Comparison of ENCODE assay signal across 1 cellular context in the genomic region with DNA sequence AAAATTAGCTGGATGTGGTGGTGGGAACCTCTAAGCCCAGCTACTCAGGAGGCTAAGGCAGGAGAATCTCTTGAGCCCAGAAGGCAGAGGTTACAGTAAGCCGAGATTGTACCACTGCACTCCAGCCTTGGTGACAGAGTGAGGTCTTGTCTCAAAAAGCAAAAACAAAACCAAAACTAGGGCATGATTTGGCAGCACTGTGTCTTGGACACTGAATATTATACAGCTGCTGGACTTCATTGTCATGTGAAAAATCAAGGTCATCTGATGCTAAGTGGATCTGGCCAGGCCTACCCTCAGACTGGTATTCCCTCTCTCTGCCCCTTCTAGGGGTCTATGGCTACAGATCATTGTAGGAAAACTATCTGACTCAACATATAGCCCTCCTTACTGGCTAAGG.
TF ChIP-seq lines count a peak whose summit lies in the region.

No MANE protein-coding gene starts in this region.

TF ChIP-seq in GM12878, 131 proteins besides CTCF, POLR2A, EP300 and RAD21:
- TF ChIP-seq RAD51 (IDR thresholded peaks at IDR 0.05): peak; percentile 50
- peak; percentile 17; the same call in 1 of the 3 replicates for TF ChIP-seq POU2F2 (IDR thresholded peaks at IDR 0.05; ENCODE audit: borderline replicate concordance, low read depth, low read length)
- no peak for TF ChIP-seq HDAC6 (IDR thresholded peaks at IDR 0.05; ENCODE audit: unreplicated experiment)
- no peak for TF ChIP-seq MTA2 (IDR thresholded peaks at IDR 0.05; ENCODE audit: low read depth)
- TF ChIP-seq YY1 (IDR thresholded peaks at IDR 0.05; ENCODE audit: low read depth, low read length): no peak
- no peak for TF ChIP-seq IKZF1 (conservative IDR thresholded peaks at IDR 0.05)
- TF ChIP-seq, protein P1, sequence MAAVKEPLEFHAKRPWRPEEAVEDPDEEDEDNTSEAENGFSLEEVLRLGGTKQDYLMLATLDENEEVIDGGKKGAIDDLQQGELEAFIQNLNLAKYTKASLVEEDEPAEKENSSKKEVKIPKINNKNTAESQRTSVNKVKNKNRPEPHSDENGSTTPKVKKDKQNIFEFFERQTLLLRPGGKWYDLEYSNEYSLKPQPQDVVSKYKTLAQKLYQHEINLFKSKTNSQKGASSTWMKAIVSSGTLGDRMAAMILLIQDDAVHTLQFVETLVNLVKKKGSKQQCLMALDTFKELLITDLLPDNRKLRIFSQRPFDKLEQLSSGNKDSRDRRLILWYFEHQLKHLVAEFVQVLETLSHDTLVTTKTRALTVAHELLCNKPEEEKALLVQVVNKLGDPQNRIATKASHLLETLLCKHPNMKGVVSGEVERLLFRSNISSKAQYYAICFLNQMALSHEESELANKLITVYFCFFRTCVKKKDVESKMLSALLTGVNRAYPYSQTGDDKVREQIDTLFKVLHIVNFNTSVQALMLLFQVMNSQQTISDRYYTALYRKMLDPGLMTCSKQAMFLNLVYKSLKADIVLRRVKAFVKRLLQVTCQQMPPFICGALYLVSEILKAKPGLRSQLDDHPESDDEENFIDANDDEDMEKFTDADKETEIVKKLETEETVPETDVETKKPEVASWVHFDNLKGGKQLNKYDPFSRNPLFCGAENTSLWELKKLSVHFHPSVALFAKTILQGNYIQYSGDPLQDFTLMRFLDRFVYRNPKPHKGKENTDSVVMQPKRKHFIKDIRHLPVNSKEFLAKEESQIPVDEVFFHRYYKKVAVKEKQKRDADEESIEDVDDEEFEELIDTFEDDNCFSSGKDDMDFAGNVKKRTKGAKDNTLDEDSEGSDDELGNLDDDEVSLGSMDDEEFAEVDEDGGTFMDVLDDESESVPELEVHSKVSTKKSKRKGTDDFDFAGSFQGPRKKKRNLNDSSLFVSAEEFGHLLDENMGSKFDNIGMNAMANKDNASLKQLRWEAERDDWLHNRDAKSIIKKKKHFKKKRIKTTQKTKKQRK (IDR thresholded peaks at IDR 0.05; ENCODE audit: low read depth, low read length): no peak
